Comparison of ENCODE assay signal across 14 cellular contexts in genomic region chr12:47549258-47549657, GRCh38.
"Had no signal": no experiment of that assay in that cellular context is flagged by ENCODE, and none has a peak within 500 bp of the region (broad histone marks: within the 10 kb centered on the region; RNA-seq: fewer than 3 reads in every experiment).

No MANE protein-coding gene starts in this region.

- H3K36me3 ChIP-seq: ascending aorta, cardiac muscle cell, heart left ventricle, prostate gland, right lobe of liver, stomach, vagina had no signal

- H3K4me1 ChIP-seq: ascending aorta, heart left ventricle, prostate gland, right lobe of liver, stomach had no signal

- H3K4me3 Mint-ChIP-seq: activated naive CD8-positive, alpha-beta T cell; nephron; T-helper 2 cell treated with Interferon-gamma antibody and Interleukin-4, amounts not matched to agents 5 μg/mL and 100 μg/mL, for 36 hours had no signal

- H3K4me3 ChIP-seq: ascending aorta, cardiac muscle cell, heart left ventricle, prostate gland, right lobe of liver, stomach, vagina had no signal

- H3K27me3 ChIP-seq: ascending aorta, cardiac muscle cell, heart left ventricle, right lobe of liver, stomach, vagina had no signal

- ATAC-seq: activated CD4-positive, CD25-positive, alpha-beta regulatory T cell treated with anti-CD3 and anti-CD28 coated beads, Interleukin-2, amount 50 U/mL, for 24 hours; heart left ventricle; left lobe of liver; right lobe of liver had no signal

- H3K9me3 ChIP-seq: prostate gland, right lobe of liver, vagina had no signal

- H3K27me3 Mint-ChIP-seq: activated naive CD8-positive, alpha-beta T cell had no signal

- DNase-seq: activated CD8-positive, alpha-beta memory T cell treated with anti-CD3 and anti-CD28 coated beads for 24 hours; foreskin melanocyte; heart left ventricle; right lobe of liver; stomach had no signal

- H3K27ac Mint-ChIP-seq: activated naive CD8-positive, alpha-beta T cell; nephron; T-helper 2 cell treated with Interferon-gamma antibody and Interleukin-4, amounts not matched to agents 5 μg/mL and 100 μg/mL, for 36 hours had no signal

- H3K27ac ChIP-seq: ascending aorta, cardiac muscle cell, heart left ventricle, prostate gland, right lobe of liver, stomach, vagina had no signal
